Comparison of ENCODE assay signal across 1 cellular context in the genomic region with DNA sequence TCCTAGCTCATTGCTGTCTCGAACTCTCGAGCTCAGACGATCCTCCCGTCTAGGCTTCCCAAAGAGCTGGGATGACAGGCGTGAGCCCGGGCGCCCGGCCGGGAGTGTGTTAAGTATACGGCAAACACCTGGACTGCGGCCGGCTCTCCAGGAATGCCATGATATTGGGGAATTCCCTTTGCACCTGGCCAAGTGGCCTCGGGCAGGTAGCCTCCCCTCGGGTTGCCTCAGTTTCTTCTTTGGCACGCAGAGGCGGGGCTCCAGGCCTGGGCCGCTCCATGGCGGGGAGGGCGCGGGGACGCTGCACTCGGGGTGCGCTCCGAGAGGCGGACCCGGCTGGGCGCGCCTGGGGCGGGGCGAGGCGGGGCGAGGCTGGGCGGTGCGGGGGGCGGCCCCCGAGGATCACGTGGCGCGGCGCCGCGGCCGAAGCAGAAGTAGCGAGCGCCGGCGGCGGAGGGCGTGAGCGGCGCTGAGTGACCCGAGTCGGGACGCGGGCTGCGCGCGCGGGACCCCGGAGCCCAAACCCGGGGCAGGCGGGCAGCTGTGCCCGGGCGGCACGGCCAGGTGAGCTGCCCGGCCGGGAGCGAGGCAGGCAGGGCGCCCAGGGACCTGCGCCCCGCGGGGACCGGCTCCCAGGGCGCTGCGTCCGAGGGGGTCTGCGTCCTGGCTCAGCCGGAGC.
TF ChIP-seq lines count a peak whose summit lies in the region.

Gene PLCG2, plus strand, starts transcription at position 431 of the 679 bp plus-strand sequence. CDS start 6,699 bp downstream, outside the sequence.

TF ChIP-seq in GM12878, 131 proteins besides CTCF, POLR2A, EP300 and RAD21 (continued from another document and continues in another):
- TF ChIP-seq ZBTB11 (CRISPR knock-in tag; IDR thresholded peaks at IDR 0.05) (no peak), RUNX3 (IDR thresholded peaks at IDR 0.05; ENCODE audit: low read length) (no peak), POLR2AphosphoS2 (IDR thresholded peaks at IDR 0.05; ENCODE audit: low read depth, low read length) (0 out of 2 replicates have a peak, but pooled peaks have one; percentile 58), CHD2 (IDR thresholded peaks at IDR 0.05; ENCODE audit: borderline replicate concordance, low read depth, low read length) (peak; percentile 11; the same call in 1 of the 2 replicates), E2F8 (IDR thresholded peaks at IDR 0.05; ENCODE audit: low read depth, partially characterized antibody) (no peak), IKZF1 (conservative IDR thresholded peaks at IDR 0.05) (peak; percentile 79), CEBPB (IDR thresholded peaks at IDR 0.05; ENCODE audit: borderline replicate concordance in 1 of 2, low read depth in 2 of 2, low read length in 2 of 2) (no peak), EGR1 (IDR thresholded peaks at IDR 0.05; ENCODE audit: borderline replicate concordance in 1 of 2, low read depth in 2 of 2, low read length in 2 of 2) (0 out of 3 replicates have a peak, but pooled peaks of 1 of the 2 experiments have one; percentile 22), E4F1 (IDR thresholded peaks at IDR 0.05; ENCODE audit: borderline replicate concordance, partially characterized antibody) (no peak), MXI1 (IDR thresholded peaks at IDR 0.05; ENCODE audit: low read depth, low read length) (peak; percentile 57), MYC (IDR thresholded peaks at IDR 0.05; ENCODE audit: insufficient read depth, insufficient read length, insufficient replicate concordance, low read length, severe bottlenecking) (no peak), NR2C2 (IDR thresholded peaks at IDR 0.05; ENCODE audit: borderline replicate concordance, control insufficient read depth, insufficient read length, low read depth) (no peak), FOS (IDR thresholded peaks at IDR 0.05; ENCODE audit: borderline replicate concordance, extremely low read depth, insufficient read length) (no peak), POLR2AphosphoS5 (IDR thresholded peaks at IDR 0.05; ENCODE audit: low read length) (peak; percentile 57), SREBF1 (IDR thresholded peaks at IDR 0.05; ENCODE audit: low read length) (no peak), NFXL1 (IDR thresholded peaks at IDR 0.05; ENCODE audit: borderline replicate concordance) (0 out of 2 replicates have a peak, but pooled peaks have one; percentile 34), CHD1 (IDR thresholded peaks at IDR 0.05; ENCODE audit: low read depth, low read length) (0 out of 2 replicates have a peak, but pooled peaks have one; percentile 21), RELA (IDR thresholded peaks at IDR 0.05; ENCODE audit: borderline replicate concordance, partially characterized antibody) (peak; percentile 50), PRDM15 (CRISPR knock-in tag; IDR thresholded peaks at IDR 0.05) (no peak), IKZF2 (IDR thresholded peaks at IDR 0.05) (0 out of 4 replicates have a peak, but pooled peaks of 1 of the 2 experiments have one; percentile 16), MTA2 (IDR thresholded peaks at IDR 0.05; ENCODE audit: low read depth) (no peak), NKRF (conservative IDR thresholded peaks at IDR 0.05) (peak; percentile 82), ESRRA (IDR thresholded peaks at IDR 0.05; ENCODE audit: low read length) (no peak), NR2C1 (IDR thresholded peaks at IDR 0.05) (no peak), MYB (IDR thresholded peaks at IDR 0.05; ENCODE audit: borderline replicate concordance, low read depth, low read length) (no peak), DPF2 (IDR thresholded peaks at IDR 0.05) (peak; percentile 91), LARP7 (IDR thresholded peaks at IDR 0.05) (peak; percentile 95), NRF1 (conservative IDR thresholded peaks at IDR 0.05; ENCODE audit: low read depth, low read length) (no peak), ZNF687 (IDR thresholded peaks at IDR 0.05) (peak; percentile 44; the same call in 1 of the 2 replicates)
- TF ChIP-seq, protein P1, sequence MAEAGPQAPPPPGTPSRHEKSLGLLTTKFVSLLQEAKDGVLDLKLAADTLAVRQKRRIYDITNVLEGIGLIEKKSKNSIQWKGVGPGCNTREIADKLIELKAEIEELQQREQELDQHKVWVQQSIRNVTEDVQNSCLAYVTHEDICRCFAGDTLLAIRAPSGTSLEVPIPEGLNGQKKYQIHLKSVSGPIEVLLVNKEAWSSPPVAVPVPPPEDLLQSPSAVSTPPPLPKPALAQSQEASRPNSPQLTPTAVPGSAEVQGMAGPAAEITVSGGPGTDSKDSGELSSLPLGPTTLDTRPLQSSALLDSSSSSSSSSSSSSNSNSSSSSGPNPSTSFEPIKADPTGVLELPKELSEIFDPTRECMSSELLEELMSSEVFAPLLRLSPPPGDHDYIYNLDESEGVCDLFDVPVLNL (IDR thresholded peaks at IDR 0.05; ENCODE audit: low read depth, low read length) = no peak
- TF ChIP-seq, protein P2, sequence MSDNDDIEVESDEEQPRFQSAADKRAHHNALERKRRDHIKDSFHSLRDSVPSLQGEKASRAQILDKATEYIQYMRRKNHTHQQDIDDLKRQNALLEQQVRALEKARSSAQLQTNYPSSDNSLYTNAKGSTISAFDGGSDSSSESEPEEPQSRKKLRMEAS (IDR thresholded peaks at IDR 0.05; ENCODE audit: low read depth, low read length) = 0 out of 2 replicates have a peak, but pooled peaks have one; percentile 32
